Comparison of ENCODE assay signal across 13 cellular contexts in the genomic region with DNA sequence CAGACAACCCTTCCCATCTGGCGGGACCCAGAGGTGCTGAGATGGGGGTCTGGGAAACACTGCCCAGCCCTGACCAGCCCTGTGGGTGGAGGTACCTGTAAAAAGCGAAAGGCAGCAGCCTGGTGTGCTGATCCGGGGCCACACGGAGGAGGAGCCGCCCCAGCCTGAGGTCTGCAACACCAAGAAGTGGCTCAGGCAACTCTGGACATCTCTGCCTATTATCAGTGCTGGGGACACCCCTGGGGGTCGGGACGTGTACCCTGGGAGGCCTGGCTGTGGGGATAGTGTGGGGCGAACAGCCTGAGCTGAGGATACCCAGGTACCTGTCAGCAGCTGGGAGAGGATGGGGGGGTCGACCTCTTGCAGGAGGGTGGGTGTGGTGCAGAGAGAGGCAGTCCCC.
"Had no signal": no experiment of that assay in that cellular context is flagged by ENCODE, and none has a peak within 500 bp of the region (broad histone marks: within the 10 kb centered on the region; RNA-seq: fewer than 3 reads in every experiment).

No MANE protein-coding gene starts in this region.

- H3K4me1 Mint-ChIP-seq: nephron progenitor cell had no signal

- DNase-seq: activated CD4-positive, alpha-beta T cell treated with anti-CD3 and anti-CD28 coated beads for 4 hours; activated effector memory CD4-positive, alpha-beta T cell treated with Interleukin-2 at 50 U/mL for 16 hours; activated T-cell treated with anti-CD3 and anti-CD28 coated beads for 4 hours; glutamatergic neuron; left lung; nephron progenitor cell; ovary; stimulated activated CD4-positive, alpha-beta T cell treated with anti-CD3 and anti-CD28 coated beads, Interleukin-2, amount 100 ng/mL, for 48 hours; T-cell; uterus had no signal

- ATAC-seq: left lung, T-cell had no signal

- H3K27ac Mint-ChIP-seq: activated naive CD8-positive, alpha-beta T cell had no signal

- H3K4me1 ChIP-seq: ascending aorta, esophagus muscularis mucosa, left lung, uterus had no signal

- H3K27me3 Mint-ChIP-seq: activated naive CD8-positive, alpha-beta T cell; T-cell had no signal

- H3K9me3 Mint-ChIP-seq: nephron progenitor cell, T-cell had no signal

- H3K36me3 ChIP-seq: ovary, uterus had no signal

- H3K4me3 Mint-ChIP-seq: activated naive CD8-positive, alpha-beta T cell; nephron progenitor cell; T-cell had no signal

- H3K9me3 ChIP-seq: ascending aorta, esophagus muscularis mucosa, left lung, ovary, uterus had no signal

- H3K27me3 ChIP-seq: ascending aorta, esophagus muscularis mucosa, left lung, ovary, uterus had no signal

- H3K4me3 ChIP-seq: ascending aorta, esophagus muscularis mucosa, left lung, ovary, uterus had no signal

- H3K27ac ChIP-seq: ascending aorta, esophagus muscularis mucosa, left lung, ovary, uterus had no signal
